ENCODE assay signal across 17 cellular contexts in the genomic region with DNA sequence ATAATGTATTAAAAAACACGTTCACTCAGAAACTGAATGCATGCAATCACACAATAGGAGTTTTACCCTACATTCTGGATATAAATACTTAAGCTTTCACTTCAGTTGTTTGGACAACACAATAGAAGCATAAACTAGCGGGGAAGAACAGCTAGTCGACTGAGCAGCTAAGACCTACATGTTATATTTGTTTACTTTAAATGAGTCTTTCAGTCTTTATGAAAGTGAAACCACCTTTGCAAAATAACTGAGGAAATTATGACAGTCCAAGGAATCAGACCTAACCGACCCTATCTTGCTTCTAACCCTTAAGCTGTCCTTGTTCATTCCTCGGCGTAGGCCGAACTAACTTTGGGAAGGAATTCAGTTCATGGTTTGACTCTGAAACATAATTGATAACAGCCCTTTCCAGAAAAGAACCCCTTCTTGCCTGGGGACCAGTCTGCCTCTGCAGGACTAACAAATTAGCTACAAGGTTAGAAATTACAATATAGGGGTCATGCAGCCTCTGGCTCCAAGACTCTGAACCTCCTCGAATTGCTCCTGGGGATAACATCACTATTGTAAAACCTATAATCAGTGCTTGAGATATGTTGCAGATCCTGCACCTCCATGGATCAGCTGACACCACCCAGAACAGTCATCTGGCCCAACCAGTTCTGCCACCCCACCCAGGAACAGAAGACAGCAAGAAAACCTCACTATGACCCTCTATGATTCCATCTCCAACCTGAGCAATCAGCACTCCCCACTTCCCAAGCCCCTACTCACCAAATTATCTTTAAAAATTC.
DNase-seq lines count a peak whose midpoint lies in the region; TF ChIP-seq lines count a peak whose summit lies in the region.
"Had no signal": no experiment of that assay in that cellular context is flagged by ENCODE, and none has a peak within 500 bp of the region (broad histone marks: within the 10 kb centered on the region; RNA-seq: fewer than 3 reads in every experiment).

No MANE protein-coding gene starts in this region.

- H3K9me3 ChIP-seq in SJSA1 (replicated peaks) (no peaks in the 10 kb centered on the region), prostate gland (no peaks in the 10 kb centered on the region)
- H3K9me3 ChIP-seq: left lung, thoracic aorta had no signal

- peaks cover 12% of the 10 kb centered on the region for H3K4me1 ChIP-seq in SJSA1 (replicated peaks)
- no peaks in the 10 kb centered on the region for H3K4me1 ChIP-seq in prostate gland (replicated peaks)

- H3K27ac ChIP-seq in SJSA1 (peak overlapping the region; percentile 41), epithelial cell of prostate (peak overlapping the region; percentile 69), prostate gland (no peak overlapping the region)
- H3K27ac ChIP-seq: left lung, thoracic aorta had no signal

- no peak overlapping the region for H3K4me3 ChIP-seq in SJSA1
- no peak overlapping the region for H3K4me3 ChIP-seq in prostate gland
- H3K4me3 ChIP-seq: left lung, skin epidermis, thoracic aorta had no signal

- WGBS in prostate gland = 88% methylated on average over 8 of the region's 8 CpGs

- intact Hi-C loops in prostate gland (cut with DNase I) = no loop called here

- TF ChIP-seq CTCF in prostate gland (IDR thresholded peaks at IDR 0.05) = no peak

- TF ChIP-seq POLR2A in prostate gland (IDR thresholded peaks at IDR 0.05) = no peak

- H3K36me3 ChIP-seq in SJSA1 (no peaks in the 10 kb centered on the region), prostate gland (no peaks in the 10 kb centered on the region)
- H3K36me3 ChIP-seq: left lung, thoracic aorta had no signal

- DNase-seq in SIG-M5 treated with dmso at 0.1 percent for 504 hours (lab: John Stamatoyannopoulos, UW; ENCODE audit: unreplicated experiment) (peak; percentile 3), SIG-M5 (lab: John Stamatoyannopoulos, UW) (no peak), SJSA1 (ENCODE audit: low read depth in 1 of 2, low spot score in 2 of 2) (peak in 1 of 2 experiments; percentile 54), epithelial cell of prostate (ENCODE audit: low read depth, low spot score) (peak; percentile 64), prostate gland (ENCODE audit: low spot score) (peak; percentile 27), A172 (ENCODE audit: low spot score) (no peak), AML-193 (lab: John Stamatoyannopoulos, UW) (no peak), iPS-NIHi7 (ENCODE audit: extremely low spot score) (no peak)
- DNase-seq: 8988T; activated CD8-positive, alpha-beta memory T cell treated with anti-CD3 and anti-CD28 coated beads, Interleukin-2, amount 50 U/mL, for 4 hours; effector CD8-positive, alpha-beta T cell; left lung; NCI-H1436 treated with DMSO at 0.1 percent for 48 hours; NCI-H526; T-helper 9 cell had no signal

- no peaks in the 10 kb centered on the region for H3K27me3 ChIP-seq in SJSA1 (replicated peaks)
- no peaks in the 10 kb centered on the region for H3K27me3 ChIP-seq in prostate gland (replicated peaks; ENCODE audit: insufficient read depth)
- H3K27me3 ChIP-seq: left lung had no signal

Comparison
In these comparisons a context has a peak if more than half of its experiments do, and no peak if none do; other contexts are left out.
1. DNase-seq: peak in SIG-M5 treated with dmso at 0.1 percent for 504 hours (single experiment), epithelial cell of prostate (single experiment) and prostate gland (single experiment); none in SIG-M5 (single experiment), A172 (single experiment), AML-193 (0 of 2) and iPS-NIHi7 (single experiment).
2. H3K27ac ChIP-seq: peak in SJSA1 (single experiment) and epithelial cell of prostate (single experiment); none in prostate gland (0 of 2).